ENCODE assay signal across 8 cellular contexts in genomic region chr2:160324161-160324768, GRCh38.
DNase-seq lines count a peak whose midpoint lies in the region; ATAC-seq and TF ChIP-seq lines count a peak whose summit lies in the region.

No MANE protein-coding gene starts in this region.

- H2AFZ ChIP-seq in GM23248, result no peak overlapping the region

- no peak overlapping the region for H3K4me2 ChIP-seq in GM23248 (ENCODE audit: unreplicated experiment)

- intact Hi-C loops in psoas muscle (cut with DNase I), result loop anchor here (10.0 kb wide), 3 partner anchors 81 to 651 kb away; partner anchors contain the start of gene RBMS1 (in 1 of the 2)

- H3K9me2 ChIP-seq in GM23248 (ENCODE audit: insufficient read depth), result no peaks in the 10 kb centered on the region

- H4K20me1 ChIP-seq in GM23248 (ENCODE audit: insufficient read depth), result peaks cover 15% of the 10 kb centered on the region; the same call in 1 of the 2 replicates

- H3K9me3 ChIP-seq in GM23248 (ENCODE audit: low read depth) (no peaks in the 10 kb centered on the region), psoas muscle (no peaks in the 10 kb centered on the region)

- peak; percentile 68 for TF ChIP-seq CTCF in foreskin fibroblast (IDR thresholded peaks at IDR 0.05; ENCODE audit: low read depth, low read length)
- peak; percentile 77 for TF ChIP-seq CTCF in psoas muscle (IDR thresholded peaks at IDR 0.05)

- H3K36me3 ChIP-seq in GM23248 (ENCODE audit: low read depth) (0 out of 2 replicates have a peak, but pooled peaks cover 4% of the 10 kb centered on the region), psoas muscle (ENCODE audit: insufficient read depth in 1 of 2, low read depth in 1 of 2) (no peaks in the 10 kb centered on the region)

- H3K79me2 ChIP-seq in GM23248 (ENCODE audit: insufficient read depth), result peaks cover 100% of the 10 kb centered on the region

- H3F3A ChIP-seq in GM23248 (ENCODE audit: insufficient read depth), result peaks cover 71% of the 10 kb centered on the region

- 0 out of 2 replicates have a peak overlapping the region, but pooled peaks have one; percentile 11 for H3K27ac ChIP-seq in GM23248
- peak overlapping the region; percentile 9 for H3K27ac ChIP-seq in psoas muscle

- H3K9ac ChIP-seq in GM23248, result no peak overlapping the region

- WGBS in GM23248 (ENCODE audit: low coverage in 1 of 2, low lambda C conversion rate in 2 of 2, missing lambda C conversion rate in 2 of 2), 2 experiments, result 75 to 80% methylated on average over 11 of the region's 11 CpGs
- WGBS in psoas muscle, 3 donors, result 45 to 56% (median 48%) methylated on average over 11 of the region's 11 CpGs

- H3K27me3 ChIP-seq in GM23248 (replicated peaks; ENCODE audit: insufficient read depth), result no peaks in the 10 kb centered on the region
- H3K27me3 ChIP-seq in psoas muscle (ENCODE audit: insufficient read depth in 3 of 3, low read length in 2 of 3), result no peaks in the 10 kb centered on the region

- in situ Hi-C loops in GM23248 (cut with MboI), result no loop called here

- DNase-seq in COR-L47 (lab: John Stamatoyannopoulos, UW), result peak; percentile 41
- peak; percentile 67 for DNase-seq in GM23248
- peak; percentile 9 for DNase-seq in NCI-H774 (lab: John Stamatoyannopoulos, UW)
- DNase-seq in activated T-cell treated with anti-CD3 and anti-CD28 coated beads, Interleukin-2, amount 50 U/mL, for 48 hours, result peak; percentile 63 to 66
- peak; percentile 55 to 80 for DNase-seq in foreskin fibroblast
- peak; percentile 50 to 64 for DNase-seq in psoas muscle
- no peak for DNase-seq in cerebellar nuclear complex (lab: John Stamatoyannopoulos, UW)
- DNase-seq in T1000 (lab: John Stamatoyannopoulos, UW), result no peak

- H3K4me1 ChIP-seq in GM23248 (ENCODE audit: insufficient read depth) (peaks cover 64% of the 10 kb centered on the region), psoas muscle (peaks cover 46% of the 10 kb centered on the region)

- ATAC-seq in psoas muscle, result peak; percentile 51 to 80 (median 70)

- no peak overlapping the region for H3K4me3 ChIP-seq in GM23248
- no peak overlapping the region for H3K4me3 ChIP-seq in foreskin fibroblast (ENCODE audit: low read depth in 1 of 2, low read length in 2 of 2)
- no peak overlapping the region for H3K4me3 ChIP-seq in psoas muscle

Comparison
In these comparisons a context has a peak if more than half of its experiments do, and no peak if none do; other contexts are left out.
1. DNase-seq: peak in COR-L47 (single experiment), GM23248 (single experiment), NCI-H774 (single experiment), activated T-cell treated with anti-CD3 and anti-CD28 coated beads, Interleukin-2, amount 50 U/mL, for 48 hours (2 of 2), foreskin fibroblast (2 of 2) and psoas muscle (2 of 2); none in cerebellar nuclear complex (0 of 2) and T1000 (single experiment).